ENCODE assay signal across 18 cellular contexts in genomic region chr16:15538484-15538883, GRCh38.
DNase-seq lines count a peak whose midpoint lies in the region; ATAC-seq lines count a peak whose summit lies in the region.
"Had no signal": no experiment of that assay in that cellular context is flagged by ENCODE, and none has a peak within 500 bp of the region (broad histone marks: within the 10 kb centered on the region; RNA-seq: fewer than 3 reads in every experiment).

No MANE protein-coding gene starts in this region.

- DNase-seq in SIG-M5 treated with dmso at 0.1 percent for 504 hours (lab: John Stamatoyannopoulos, UW; ENCODE audit: unreplicated experiment): peak; percentile 7
- no peak for DNase-seq in SIG-M5 (lab: John Stamatoyannopoulos, UW)
- DNase-seq in NCI-H524 (lab: John Stamatoyannopoulos, UW): peak; percentile 68 to 73
- peak; percentile 94 for DNase-seq in cerebellar cortex (ENCODE audit: low spot score)
- no peak for DNase-seq in left cardiac atrium
- DNase-seq: BE2C; CD4-positive, CD25-positive, alpha-beta regulatory T cell; COR-L47; DMS153; GF-D8; GM23248; KBM-7; NCI-H187 treated with DMSO at 0.1 percent for 48 hours; SW 1271 had no signal

- H3K27ac ChIP-seq in temporal lobe (ENCODE audit: low read depth, low read length): peak overlapping the region; percentile 44
- H3K27ac ChIP-seq: GM23248, SJSA1 had no signal

- intact Hi-C loops in left cardiac atrium (cut with DNase I): no loop called here

- ATAC-seq in GM19351 (IDR thresholded peaks at IDR 0.05; ENCODE audit: unreplicated experiment) (no peak), GM21576 (IDR thresholded peaks at IDR 0.05; ENCODE audit: unreplicated experiment) (no peak), left cardiac atrium (no peak)

Comparison
In these comparisons a context has a peak if more than half of its experiments do, and no peak if none do; other contexts are left out.
1. DNase-seq: peak in SIG-M5 treated with dmso at 0.1 percent for 504 hours (single experiment), NCI-H524 (2 of 2) and cerebellar cortex (single experiment); none in SIG-M5 (single experiment) and left cardiac atrium (single experiment).